In the genomic region with DNA sequence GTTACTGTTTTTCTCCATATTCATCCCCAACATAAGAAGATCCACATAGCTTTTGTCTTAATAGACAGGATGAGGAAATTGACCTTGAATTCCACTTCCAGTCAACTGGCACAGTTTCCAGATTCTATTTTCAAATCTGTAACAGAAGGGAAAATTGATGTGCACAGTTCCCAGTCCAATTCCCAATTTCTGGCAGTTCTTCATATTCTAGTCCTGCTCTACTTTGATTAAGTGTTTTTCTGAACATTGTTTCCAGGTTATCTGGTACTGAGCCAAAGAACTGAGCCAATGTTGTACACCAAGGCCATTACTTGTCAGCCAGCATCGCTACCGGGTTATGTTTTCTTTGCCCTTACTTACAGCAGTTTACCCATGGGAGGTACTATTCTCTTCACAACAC, we compare ENCODE assay signal across 25 cellular contexts.
"Had no signal": no experiment of that assay in that cellular context is flagged by ENCODE, and none has a peak within 500 bp of the region (broad histone marks: within the 10 kb centered on the region; RNA-seq: fewer than 3 reads in every experiment).

No MANE protein-coding gene starts in this region.

- H3K9me3 Mint-ChIP-seq: nephron; stimulated activated naive B cell treated with anti-CD40 and anti-IgM and Interleukin-4, amounts not matched to agents 10 μg/mL and 1 μg/mL and 100 μg/mL, for 72 hours; stimulated activated naive CD8-positive, alpha-beta T cell treated with anti-CD3 and anti-CD28 coated beads, Interleukin-15, amount 100 ng/mL, for 72 hours had no signal

- H3K4me1 Mint-ChIP-seq: naive B cell; stimulated activated naive B cell treated with anti-CD40 and anti-IgM and Interleukin-4, amounts not matched to agents 10 μg/mL and 1 μg/mL and 100 μg/mL, for 72 hours; stimulated activated naive CD8-positive, alpha-beta T cell treated with anti-CD3 and anti-CD28 coated beads, Interleukin-15, amount 100 ng/mL, for 72 hours had no signal

- H3K27ac ChIP-seq: heart left ventricle, parathyroid adenoma, psoas muscle, right lobe of liver, spleen, testis, tibial nerve, upper lobe of right lung, vagina had no signal

- DNase-seq: cortex of kidney; erythroblast; heart left ventricle; hippocampal formation; left colon; left ventricle myocardium superior; mesendoderm; naive B cell; occipital lobe; psoas muscle; retina; right lobe of liver; spleen; stimulated activated CD4-positive, alpha-beta T cell treated with anti-CD3 and anti-CD28 coated beads, Interleukin-15, amount 100 ng/mL, for 24 hours; stimulated activated CD4-positive, alpha-beta T cell treated with anti-CD3 and anti-CD28 coated beads, Interleukin-1b, Interleukin-23, amount 100 ng/mL, for 48 hours; stimulated activated CD4-positive, alpha-beta T cell treated with anti-CD3 and anti-CD28 coated beads, Interleukin-4, amount 100 ng/mL, for 24 hours; stimulated activated naive B cell treated with anti-CD40 and anti-IgM and Interleukin-4, amounts not matched to agents 10 μg/mL and 1 μg/mL and 100 μg/mL, for 72 hours; stimulated activated naive CD8-positive, alpha-beta T cell treated with anti-CD3 and anti-CD28 coated beads, Interleukin-15, amount 100 ng/mL, for 72 hours; testis; upper lobe of right lung had no signal

- H3K4me3 ChIP-seq: heart left ventricle, lung, psoas muscle, right lobe of liver, spleen, testis, tibial nerve, upper lobe of right lung, vagina had no signal

- H3K9me3 ChIP-seq: heart left ventricle, psoas muscle, right lobe of liver, spleen, testis, tibial nerve, upper lobe of right lung, vagina had no signal

- ATAC-seq: heart left ventricle; left colon; left ventricle myocardium superior; psoas muscle; right lobe of liver; stimulated activated naive B cell treated with anti-CD40 and anti-IgM and Interleukin-4, amounts not matched to agents 10 μg/mL and 1 μg/mL and 100 μg/mL, for 72 hours; stimulated activated naive CD8-positive, alpha-beta T cell treated with anti-CD3 and anti-CD28 coated beads, Interleukin-15, amount 100 ng/mL, for 72 hours; upper lobe of right lung had no signal

- H3K27me3 Mint-ChIP-seq: naive B cell; stimulated activated naive B cell treated with anti-CD40 and anti-IgM and Interleukin-4, amounts not matched to agents 10 μg/mL and 1 μg/mL and 100 μg/mL, for 72 hours; stimulated activated naive CD8-positive, alpha-beta T cell treated with anti-CD3 and anti-CD28 coated beads, Interleukin-15, amount 100 ng/mL, for 72 hours had no signal

- H3K27me3 ChIP-seq: heart left ventricle, right lobe of liver, spleen, testis, tibial nerve, upper lobe of right lung, vagina had no signal

- H3K79me2 ChIP-seq: parathyroid adenoma had no signal

- H3K4me3 Mint-ChIP-seq: naive B cell; nephron; stimulated activated naive B cell treated with anti-CD40 and anti-IgM and Interleukin-4, amounts not matched to agents 10 μg/mL and 1 μg/mL and 100 μg/mL, for 72 hours; stimulated activated naive CD8-positive, alpha-beta T cell treated with anti-CD3 and anti-CD28 coated beads, Interleukin-15, amount 100 ng/mL, for 72 hours had no signal

- H3K9ac ChIP-seq: parathyroid adenoma had no signal

- H2AFZ ChIP-seq: parathyroid adenoma had no signal

- H3K36me3 Mint-ChIP-seq: naive B cell; stimulated activated naive B cell treated with anti-CD40 and anti-IgM and Interleukin-4, amounts not matched to agents 10 μg/mL and 1 μg/mL and 100 μg/mL, for 72 hours had no signal

- H3K27ac Mint-ChIP-seq: nephron; stimulated activated naive B cell treated with anti-CD40 and anti-IgM and Interleukin-4, amounts not matched to agents 10 μg/mL and 1 μg/mL and 100 μg/mL, for 72 hours had no signal

- H3K36me3 ChIP-seq: heart left ventricle, right lobe of liver, spleen, tibial nerve, upper lobe of right lung, vagina had no signal

- H3K4me1 ChIP-seq: heart left ventricle, parathyroid adenoma, psoas muscle, right lobe of liver, spleen, testis, tibial nerve, upper lobe of right lung, vagina had no signal
